ENCODE assay signal across 9 cellular contexts in genomic region chr15:70271422-70272088, GRCh38.
DNase-seq lines count a peak whose midpoint lies in the region; ATAC-seq and TF ChIP-seq lines count a peak whose summit lies in the region.
"Had no signal": no experiment of that assay in that cellular context is flagged by ENCODE, and none has a peak within 500 bp of the region (broad histone marks: within the 10 kb centered on the region; RNA-seq: fewer than 3 reads in every experiment).

No MANE protein-coding gene starts in this region.

- WGBS in body of pancreas, 2 donors: 45 to 46% methylated on average over 3 of the region's 3 CpGs
- no CpG with 5 or more reads among the region's 3 CpGs for whole genome bisulfite sequencing in mesendoderm (ENCODE audit: extremely low coverage, insufficient coverage, low lambda C conversion rate)

- no peak overlapping the region for H3K4me2 ChIP-seq in mesendoderm (ENCODE audit: low read length)

- peaks cover 56% of the 10 kb centered on the region for H3K4me1 Mint-ChIP-seq in CD14-positive monocyte

- no peak for TF ChIP-seq CTCF in CD14-positive monocyte (IDR thresholded peaks at IDR 0.05)
- TF ChIP-seq CTCF in body of pancreas (IDR thresholded peaks at IDR 0.05): no peak

- ATAC-seq in body of pancreas (peak; percentile 41), GM21515 (IDR thresholded peaks at IDR 0.05; ENCODE audit: unreplicated experiment) (no peak)

- no peaks in the 10 kb centered on the region for H3K79me1 ChIP-seq in mesendoderm (ENCODE audit: low read length)

- no peak overlapping the region for H2BK15ac ChIP-seq in mesendoderm (replicated peaks; ENCODE audit: low read depth)

- intact Hi-C loops in CD14-positive monocyte (cut with micrococcal nuclease): loop anchor here (2.0 to 5.0 kb wide), 3 partner anchors 34 to 171 kb away; no protein-coding TSS in a partner anchor
- intact Hi-C loops in body of pancreas (cut with DNase I): no loop called here

- no peak overlapping the region for H3K9ac ChIP-seq in mesendoderm (ENCODE audit: low read length)

- H3K79me2 ChIP-seq in mesendoderm (ENCODE audit: control insufficient read depth, insufficient read depth, low read length): no peaks in the 10 kb centered on the region

- no peak overlapping the region for H3K18ac ChIP-seq in mesendoderm (ENCODE audit: low read length)

- no peak overlapping the region for H2BK5ac ChIP-seq in mesendoderm (ENCODE audit: low read length)

- H3K36me3 Mint-ChIP-seq in CD14-positive monocyte: peaks cover 11 to 26% of the 10 kb centered on the region in 2 donors

- H2AK5ac ChIP-seq in mesendoderm (ENCODE audit: low read length): no peak overlapping the region

- H3K9me3 Mint-ChIP-seq in CD14-positive monocyte: peaks cover 0 to 3% (median 0%) of the 10 kb centered on the region in 7 donors
- H3K9me3 Mint-ChIP-seq: dendritic cell treated with granulocyte-macrophage colony-stimulating factor and Interleukin-4, amounts not matched to agents 40 ng/mL and 50 ng/mL, for 4 days had no signal

- H3K27me3 Mint-ChIP-seq in CD14-positive monocyte (ENCODE audit: low read depth in 3 of 3): peaks cover 11 to 13% (median 11%) of the 10 kb centered on the region in 3 donors

- no peaks in the 10 kb centered on the region for H3K36me3 ChIP-seq in body of pancreas (replicated peaks in 1 of 2; ENCODE audit: insufficient read depth in 1 of 2, low read depth in 2 of 2)
- H3K36me3 ChIP-seq in mesendoderm (ENCODE audit: control insufficient read depth, insufficient read depth, low read length): no peaks in the 10 kb centered on the region

- H3K4me3 ChIP-seq in body of pancreas (no peak overlapping the region), mesendoderm (ENCODE audit: low read length) (no peak overlapping the region)

- H3K27ac Mint-ChIP-seq in CD14-positive monocyte: peak overlapping the region; percentile 46 to 88 (median 86)
- H3K27ac Mint-ChIP-seq: dendritic cell treated with granulocyte-macrophage colony-stimulating factor and Interleukin-4, amounts not matched to agents 40 ng/mL and 50 ng/mL, for 4 days had no signal

- peak overlapping the region; percentile 9 to 64 for H3K4me3 Mint-ChIP-seq in CD14-positive monocyte
- H3K4me3 Mint-ChIP-seq: dendritic cell treated with granulocyte-macrophage colony-stimulating factor and Interleukin-4, amounts not matched to agents 40 ng/mL and 50 ng/mL, for 4 days had no signal

- no peaks in the 10 kb centered on the region for H3K9me3 ChIP-seq in body of pancreas

- H3K27me3 ChIP-seq in body of pancreas (no peaks in the 10 kb centered on the region), mesendoderm (ENCODE audit: insufficient read depth, low read length, poor library complexity) (no peaks in the 10 kb centered on the region)

- H4K8ac ChIP-seq in mesendoderm (ENCODE audit: low read depth, low read length): no peak overlapping the region

- peak overlapping the region in 1 of 4 donors; percentile 29 for H3K27ac ChIP-seq in body of pancreas
- no peak overlapping the region for H3K27ac ChIP-seq in mesendoderm (ENCODE audit: low read depth, low read length)

- H3K4me1 ChIP-seq in body of pancreas (peaks cover 5% of the 10 kb centered on the region), mesendoderm (ENCODE audit: control insufficient read depth, low read depth, low read length) (no peaks in the 10 kb centered on the region)

- no peak overlapping the region for H4K5ac ChIP-seq in mesendoderm (ENCODE audit: low read length)

- no peak for TF ChIP-seq POLR2A in body of pancreas (IDR thresholded peaks at IDR 0.05)

- H2BK120ac ChIP-seq in mesendoderm (ENCODE audit: low read depth, low read length): no peak overlapping the region

- DNase-seq in CD14-positive monocyte (ENCODE audit: low spot score): peak; percentile 88
- peak; percentile 97 for DNase-seq in LHCN-M2 (ENCODE audit: low read depth)
- DNase-seq in body of pancreas: peak in 2 of 4 donors; percentile 37 to 68
- peak; percentile 91 for DNase-seq in mesendoderm
- no peak for DNase-seq in superior temporal gyrus (ENCODE audit: extremely low spot score)
- no peak for DNase-seq in activated effector memory CD4-positive, alpha-beta T cell treated with anti-CD3 and anti-CD28 coated beads, Interleukin-2, amount 50 U/mL, for 16 hours
- DNase-seq in SHP77 (lab: John Stamatoyannopoulos, UW): no peak

- H3K23ac ChIP-seq in mesendoderm (ENCODE audit: low read length): no peak overlapping the region

- no peak overlapping the region for H3K4ac ChIP-seq in mesendoderm (ENCODE audit: low read depth, low read length)

- no peak overlapping the region for H3K56ac ChIP-seq in mesendoderm (ENCODE audit: low read length)

Comparison
In these comparisons a context has a peak if more than half of its experiments do, and no peak if none do; other contexts are left out.
1. DNase-seq: peak in CD14-positive monocyte (single experiment), LHCN-M2 (single experiment) and mesendoderm (single experiment); none in superior temporal gyrus (single experiment), activated effector memory CD4-positive, alpha-beta T cell treated with anti-CD3 and anti-CD28 coated beads, Interleukin-2, amount 50 U/mL, for 16 hours (single experiment) and SHP77 (0 of 2).